1 cellular context compared by ENCODE assay signal in the genomic region with DNA sequence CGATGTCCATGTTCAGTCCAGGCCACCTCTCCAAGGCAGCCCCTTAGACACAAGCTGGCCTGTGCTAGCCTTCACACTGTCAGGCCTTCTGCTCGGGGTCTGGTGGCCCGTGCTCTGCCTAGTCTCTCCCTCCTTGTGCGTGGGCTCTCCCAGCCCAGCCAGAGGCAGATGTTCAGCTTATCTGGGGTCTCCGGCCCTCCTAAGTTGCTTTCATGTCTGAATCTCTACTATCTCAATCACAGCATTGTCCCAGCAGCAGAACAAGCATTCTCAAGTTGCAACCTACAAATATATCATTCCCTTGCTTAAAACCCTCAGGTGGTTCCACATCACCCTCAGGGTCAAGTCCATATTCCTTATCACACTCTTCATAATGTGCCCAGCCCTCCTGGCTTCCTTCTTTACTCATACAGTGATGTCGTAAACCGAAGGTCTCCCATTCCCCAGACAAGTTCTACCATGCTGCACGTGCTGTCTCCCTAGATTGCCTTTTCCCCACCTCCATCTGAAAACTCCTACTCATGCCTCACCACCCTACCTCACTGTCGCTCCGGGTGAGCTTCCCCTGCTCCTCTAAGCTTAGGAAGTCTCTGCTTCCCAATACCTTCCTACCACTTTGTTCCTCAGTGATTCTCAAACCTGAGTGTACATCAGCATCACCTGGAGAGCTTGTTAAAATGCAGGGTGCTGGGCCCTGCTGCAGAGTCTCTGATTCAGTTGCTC.
TF ChIP-seq lines count a peak whose summit lies in the region.

No MANE protein-coding gene starts in this region.

TF ChIP-seq in HEK293T, 16 proteins besides CTCF, POLR2A, EP300 and RAD21 (continued from another document):
- TF ChIP-seq, protein P1, sequence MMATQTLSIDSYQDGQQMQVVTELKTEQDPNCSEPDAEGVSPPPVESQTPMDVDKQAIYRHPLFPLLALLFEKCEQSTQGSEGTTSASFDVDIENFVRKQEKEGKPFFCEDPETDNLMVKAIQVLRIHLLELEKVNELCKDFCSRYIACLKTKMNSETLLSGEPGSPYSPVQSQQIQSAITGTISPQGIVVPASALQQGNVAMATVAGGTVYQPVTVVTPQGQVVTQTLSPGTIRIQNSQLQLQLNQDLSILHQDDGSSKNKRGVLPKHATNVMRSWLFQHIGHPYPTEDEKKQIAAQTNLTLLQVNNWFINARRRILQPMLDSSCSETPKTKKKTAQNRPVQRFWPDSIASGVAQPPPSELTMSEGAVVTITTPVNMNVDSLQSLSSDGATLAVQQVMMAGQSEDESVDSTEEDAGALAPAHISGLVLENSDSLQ (IDR thresholded peaks at IDR 0.05) = no peak
- TF ChIP-seq SP1 (IDR thresholded peaks at IDR 0.05) = no peak
- no peak for TF ChIP-seq NFRKB (IDR thresholded peaks at IDR 0.05)
- TF ChIP-seq FOXK2 (IDR thresholded peaks at IDR 0.05) = no peak
- TF ChIP-seq ELF4 (IDR thresholded peaks at IDR 0.05) = no peak
- no peak for TF ChIP-seq ZNF384 (IDR thresholded peaks at IDR 0.05)
- no peak for TF ChIP-seq BHLHE40 (IDR thresholded peaks at IDR 0.05; ENCODE audit: borderline replicate concordance)
- TF ChIP-seq ARNT (IDR thresholded peaks at IDR 0.05) = no peak
- no peak for TF ChIP-seq FOXM1 (IDR thresholded peaks at IDR 0.05; ENCODE audit: borderline replicate concordance)
- TF ChIP-seq LEF1 (IDR thresholded peaks at IDR 0.05; ENCODE audit: borderline replicate concordance) = no peak
